Comparison of ENCODE assay signal across 12 cellular contexts in genomic region chr2:119741001-119741400, GRCh38.
DNase-seq lines count a peak whose midpoint lies in the region; ATAC-seq and TF ChIP-seq lines count a peak whose summit lies in the region.
"Had no signal": no experiment of that assay in that cellular context is flagged by ENCODE, and none has a peak within 500 bp of the region (broad histone marks: within the 10 kb centered on the region; RNA-seq: fewer than 3 reads in every experiment).

No MANE protein-coding gene starts in this region.

- DNase-seq in Ammon's horn (ENCODE audit: low spot score) (peak; percentile 70), globus pallidus (ENCODE audit: low spot score) (peak; percentile 65), midbrain (lab: John Stamatoyannopoulos, UW) (peak; percentile 45), superior temporal gyrus (ENCODE audit: extremely low spot score) (peak; percentile 79), cerebellar nuclear complex (lab: John Stamatoyannopoulos, UW) (no peak)
- DNase-seq in stimulated activated CD4-positive, alpha-beta T cell treated with anti-CD3 and anti-CD28 coated beads, Interleukin-12 subunit alpha, Interleukin-12 subunit beta, amount 100 ng/mL, for 4 hours: no peak
- DNase-seq: Caco-2; CD8-positive, alpha-beta memory T cell; DMS53; GM23248; H7 had no signal

- TF ChIP-seq POLR2A in GM18505 (IDR thresholded peaks at IDR 0.05; ENCODE audit: borderline replicate concordance, extremely low read depth, insufficient read depth, insufficient read length): no peak

- ATAC-seq in GM18505 (IDR thresholded peaks at IDR 0.05; ENCODE audit: unreplicated experiment): no peak

Comparison
In these comparisons a context has a peak if more than half of its experiments do, and no peak if none do; other contexts are left out.
1. DNase-seq: peak in Ammon's horn (single experiment), globus pallidus (single experiment), midbrain (single experiment) and superior temporal gyrus (single experiment); none in cerebellar nuclear complex (0 of 2) and stimulated activated CD4-positive, alpha-beta T cell treated with anti-CD3 and anti-CD28 coated beads, Interleukin-12 subunit alpha, Interleukin-12 subunit beta, amount 100 ng/mL, for 4 hours (single experiment).